1 cellular context compared by ENCODE assay signal in the genomic region with DNA sequence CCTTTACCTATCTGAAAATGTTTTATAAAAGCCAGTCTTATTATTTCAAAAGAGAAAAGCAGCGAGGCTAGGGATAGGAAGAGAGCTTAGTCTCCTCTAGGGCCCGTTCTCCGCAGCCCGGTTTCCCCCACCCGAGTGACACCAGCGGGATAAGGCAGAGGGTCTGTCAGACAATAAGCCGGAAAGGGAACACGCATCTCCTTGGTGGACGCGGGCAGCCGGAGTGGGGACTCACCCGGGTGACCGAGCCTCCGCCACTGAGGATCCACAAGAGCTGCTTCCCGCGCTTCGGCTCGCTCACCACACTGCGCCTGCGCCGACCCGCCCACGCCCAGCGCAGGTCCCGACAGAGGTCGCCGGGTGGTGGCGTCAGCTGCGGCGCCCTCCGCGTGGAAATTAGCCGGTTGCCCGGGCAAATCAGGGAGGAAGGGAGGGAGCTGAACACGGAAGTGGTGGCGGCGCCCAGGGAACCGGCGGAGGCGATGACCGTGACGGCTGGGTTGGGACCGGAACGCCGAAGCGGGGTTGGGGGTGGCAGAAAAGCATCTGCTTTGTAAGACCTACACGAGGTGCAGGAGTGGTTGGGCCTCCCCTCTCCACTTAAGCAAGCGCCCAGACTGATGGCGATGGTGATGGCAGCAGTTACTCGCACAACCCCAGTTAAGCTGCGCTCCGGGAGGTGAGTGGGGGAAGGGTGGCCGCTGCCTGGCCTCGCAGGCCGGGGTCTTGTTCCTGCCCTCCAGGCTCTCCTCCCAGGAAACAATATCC.
TF ChIP-seq lines count a peak whose summit lies in the region.

A gene with protein sequence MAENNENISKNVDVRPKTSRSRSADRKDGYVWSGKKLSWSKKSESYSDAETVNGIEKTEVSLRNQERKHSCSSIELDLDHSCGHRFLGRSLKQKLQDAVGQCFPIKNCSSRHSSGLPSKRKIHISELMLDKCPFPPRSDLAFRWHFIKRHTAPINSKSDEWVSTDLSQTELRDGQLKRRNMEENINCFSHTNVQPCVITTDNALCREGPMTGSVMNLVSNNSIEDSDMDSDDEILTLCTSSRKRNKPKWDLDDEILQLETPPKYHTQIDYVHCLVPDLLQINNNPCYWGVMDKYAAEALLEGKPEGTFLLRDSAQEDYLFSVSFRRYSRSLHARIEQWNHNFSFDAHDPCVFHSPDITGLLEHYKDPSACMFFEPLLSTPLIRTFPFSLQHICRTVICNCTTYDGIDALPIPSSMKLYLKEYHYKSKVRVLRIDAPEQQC (plus strand): TSS at position 444 of the 768 bp plus-strand sequence. CDS start 15,806 bp downstream, outside the sequence.
A gene with protein sequence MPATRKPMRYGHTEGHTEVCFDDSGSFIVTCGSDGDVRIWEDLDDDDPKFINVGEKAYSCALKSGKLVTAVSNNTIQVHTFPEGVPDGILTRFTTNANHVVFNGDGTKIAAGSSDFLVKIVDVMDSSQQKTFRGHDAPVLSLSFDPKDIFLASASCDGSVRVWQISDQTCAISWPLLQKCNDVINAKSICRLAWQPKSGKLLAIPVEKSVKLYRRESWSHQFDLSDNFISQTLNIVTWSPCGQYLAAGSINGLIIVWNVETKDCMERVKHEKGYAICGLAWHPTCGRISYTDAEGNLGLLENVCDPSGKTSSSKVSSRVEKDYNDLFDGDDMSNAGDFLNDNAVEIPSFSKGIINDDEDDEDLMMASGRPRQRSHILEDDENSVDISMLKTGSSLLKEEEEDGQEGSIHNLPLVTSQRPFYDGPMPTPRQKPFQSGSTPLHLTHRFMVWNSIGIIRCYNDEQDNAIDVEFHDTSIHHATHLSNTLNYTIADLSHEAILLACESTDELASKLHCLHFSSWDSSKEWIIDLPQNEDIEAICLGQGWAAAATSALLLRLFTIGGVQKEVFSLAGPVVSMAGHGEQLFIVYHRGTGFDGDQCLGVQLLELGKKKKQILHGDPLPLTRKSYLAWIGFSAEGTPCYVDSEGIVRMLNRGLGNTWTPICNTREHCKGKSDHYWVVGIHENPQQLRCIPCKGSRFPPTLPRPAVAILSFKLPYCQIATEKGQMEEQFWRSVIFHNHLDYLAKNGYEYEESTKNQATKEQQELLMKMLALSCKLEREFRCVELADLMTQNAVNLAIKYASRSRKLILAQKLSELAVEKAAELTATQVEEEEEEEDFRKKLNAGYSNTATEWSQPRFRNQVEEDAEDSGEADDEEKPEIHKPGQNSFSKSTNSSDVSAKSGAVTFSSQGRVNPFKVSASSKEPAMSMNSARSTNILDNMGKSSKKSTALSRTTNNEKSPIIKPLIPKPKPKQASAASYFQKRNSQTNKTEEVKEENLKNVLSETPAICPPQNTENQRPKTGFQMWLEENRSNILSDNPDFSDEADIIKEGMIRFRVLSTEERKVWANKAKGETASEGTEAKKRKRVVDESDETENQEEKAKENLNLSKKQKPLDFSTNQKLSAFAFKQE (minus strand): TSS at position 307 of the 768 bp plus-strand sequence. CDS start 312 bp downstream, outside the sequence.

TF ChIP-seq in HepG2, 621 proteins besides CTCF, POLR2A, EP300 and RAD21 (continued from another document and continues in another):
- TF ChIP-seq, protein P1, sequence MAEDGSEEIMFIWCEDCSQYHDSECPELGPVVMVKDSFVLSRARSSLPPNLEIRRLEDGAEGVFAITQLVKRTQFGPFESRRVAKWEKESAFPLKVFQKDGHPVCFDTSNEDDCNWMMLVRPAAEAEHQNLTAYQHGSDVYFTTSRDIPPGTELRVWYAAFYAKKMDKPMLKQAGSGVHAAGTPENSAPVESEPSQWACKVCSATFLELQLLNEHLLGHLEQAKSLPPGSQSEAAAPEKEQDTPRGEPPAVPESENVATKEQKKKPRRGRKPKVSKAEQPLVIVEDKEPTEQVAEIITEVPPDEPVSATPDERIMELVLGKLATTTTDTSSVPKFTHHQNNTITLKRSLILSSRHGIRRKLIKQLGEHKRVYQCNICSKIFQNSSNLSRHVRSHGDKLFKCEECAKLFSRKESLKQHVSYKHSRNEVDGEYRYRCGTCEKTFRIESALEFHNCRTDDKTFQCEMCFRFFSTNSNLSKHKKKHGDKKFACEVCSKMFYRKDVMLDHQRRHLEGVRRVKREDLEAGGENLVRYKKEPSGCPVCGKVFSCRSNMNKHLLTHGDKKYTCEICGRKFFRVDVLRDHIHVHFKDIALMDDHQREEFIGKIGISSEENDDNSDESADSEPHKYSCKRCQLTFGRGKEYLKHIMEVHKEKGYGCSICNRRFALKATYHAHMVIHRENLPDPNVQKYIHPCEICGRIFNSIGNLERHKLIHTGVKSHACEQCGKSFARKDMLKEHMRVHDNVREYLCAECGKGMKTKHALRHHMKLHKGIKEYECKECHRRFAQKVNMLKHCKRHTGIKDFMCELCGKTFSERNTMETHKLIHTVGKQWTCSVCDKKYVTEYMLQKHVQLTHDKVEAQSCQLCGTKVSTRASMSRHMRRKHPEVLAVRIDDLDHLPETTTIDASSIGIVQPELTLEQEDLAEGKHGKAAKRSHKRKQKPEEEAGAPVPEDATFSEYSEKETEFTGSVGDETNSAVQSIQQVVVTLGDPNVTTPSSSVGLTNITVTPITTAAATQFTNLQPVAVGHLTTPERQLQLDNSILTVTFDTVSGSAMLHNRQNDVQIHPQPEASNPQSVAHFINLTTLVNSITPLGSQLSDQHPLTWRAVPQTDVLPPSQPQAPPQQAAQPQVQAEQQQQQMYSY (CRISPR knock-in tag; IDR thresholded peaks at IDR 0.05): 0 out of 2 replicates have a peak, but pooled peaks have one; percentile 17
- TF ChIP-seq, protein P2, sequence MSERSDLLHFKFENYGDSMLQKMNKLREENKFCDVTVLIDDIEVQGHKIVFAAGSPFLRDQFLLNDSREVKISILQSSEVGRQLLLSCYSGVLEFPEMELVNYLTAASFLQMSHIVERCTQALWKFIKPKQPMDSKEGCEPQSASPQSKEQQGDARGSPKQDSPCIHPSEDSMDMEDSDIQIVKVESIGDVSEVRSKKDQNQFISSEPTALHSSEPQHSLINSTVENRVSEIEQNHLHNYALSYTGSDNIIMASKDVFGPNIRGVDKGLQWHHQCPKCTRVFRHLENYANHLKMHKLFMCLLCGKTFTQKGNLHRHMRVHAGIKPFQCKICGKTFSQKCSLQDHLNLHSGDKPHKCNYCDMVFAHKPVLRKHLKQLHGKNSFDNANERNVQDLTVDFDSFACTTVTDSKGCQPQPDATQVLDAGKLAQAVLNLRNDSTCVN (CRISPR knock-in tag; IDR thresholded peaks at IDR 0.05; ENCODE audit: borderline replicate concordance): peak; percentile 44; the same call in 1 of the 2 replicates
- TF ChIP-seq, protein P3, sequence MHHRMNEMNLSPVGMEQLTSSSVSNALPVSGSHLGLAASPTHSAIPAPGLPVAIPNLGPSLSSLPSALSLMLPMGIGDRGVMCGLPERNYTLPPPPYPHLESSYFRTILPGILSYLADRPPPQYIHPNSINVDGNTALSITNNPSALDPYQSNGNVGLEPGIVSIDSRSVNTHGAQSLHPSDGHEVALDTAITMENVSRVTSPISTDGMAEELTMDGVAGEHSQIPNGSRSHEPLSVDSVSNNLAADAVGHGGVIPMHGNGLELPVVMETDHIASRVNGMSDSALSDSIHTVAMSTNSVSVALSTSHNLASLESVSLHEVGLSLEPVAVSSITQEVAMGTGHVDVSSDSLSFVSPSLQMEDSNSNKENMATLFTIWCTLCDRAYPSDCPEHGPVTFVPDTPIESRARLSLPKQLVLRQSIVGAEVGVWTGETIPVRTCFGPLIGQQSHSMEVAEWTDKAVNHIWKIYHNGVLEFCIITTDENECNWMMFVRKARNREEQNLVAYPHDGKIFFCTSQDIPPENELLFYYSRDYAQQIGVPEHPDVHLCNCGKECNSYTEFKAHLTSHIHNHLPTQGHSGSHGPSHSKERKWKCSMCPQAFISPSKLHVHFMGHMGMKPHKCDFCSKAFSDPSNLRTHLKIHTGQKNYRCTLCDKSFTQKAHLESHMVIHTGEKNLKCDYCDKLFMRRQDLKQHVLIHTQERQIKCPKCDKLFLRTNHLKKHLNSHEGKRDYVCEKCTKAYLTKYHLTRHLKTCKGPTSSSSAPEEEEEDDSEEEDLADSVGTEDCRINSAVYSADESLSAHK (CRISPR knock-in tag; IDR thresholded peaks at IDR 0.05; ENCODE audit: borderline replicate concordance): no peak
- TF ChIP-seq, protein P4, sequence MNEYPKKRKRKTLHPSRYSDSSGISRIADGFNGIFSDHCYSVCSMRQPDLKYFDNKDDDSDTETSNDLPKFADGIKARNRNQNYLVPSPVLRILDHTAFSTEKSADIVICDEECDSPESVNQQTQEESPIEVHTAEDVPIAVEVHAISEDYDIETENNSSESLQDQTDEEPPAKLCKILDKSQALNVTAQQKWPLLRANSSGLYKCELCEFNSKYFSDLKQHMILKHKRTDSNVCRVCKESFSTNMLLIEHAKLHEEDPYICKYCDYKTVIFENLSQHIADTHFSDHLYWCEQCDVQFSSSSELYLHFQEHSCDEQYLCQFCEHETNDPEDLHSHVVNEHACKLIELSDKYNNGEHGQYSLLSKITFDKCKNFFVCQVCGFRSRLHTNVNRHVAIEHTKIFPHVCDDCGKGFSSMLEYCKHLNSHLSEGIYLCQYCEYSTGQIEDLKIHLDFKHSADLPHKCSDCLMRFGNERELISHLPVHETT (CRISPR knock-in tag; conservative IDR thresholded peaks at IDR 0.05): peak; percentile 88
- TF ChIP-seq, protein P5, sequence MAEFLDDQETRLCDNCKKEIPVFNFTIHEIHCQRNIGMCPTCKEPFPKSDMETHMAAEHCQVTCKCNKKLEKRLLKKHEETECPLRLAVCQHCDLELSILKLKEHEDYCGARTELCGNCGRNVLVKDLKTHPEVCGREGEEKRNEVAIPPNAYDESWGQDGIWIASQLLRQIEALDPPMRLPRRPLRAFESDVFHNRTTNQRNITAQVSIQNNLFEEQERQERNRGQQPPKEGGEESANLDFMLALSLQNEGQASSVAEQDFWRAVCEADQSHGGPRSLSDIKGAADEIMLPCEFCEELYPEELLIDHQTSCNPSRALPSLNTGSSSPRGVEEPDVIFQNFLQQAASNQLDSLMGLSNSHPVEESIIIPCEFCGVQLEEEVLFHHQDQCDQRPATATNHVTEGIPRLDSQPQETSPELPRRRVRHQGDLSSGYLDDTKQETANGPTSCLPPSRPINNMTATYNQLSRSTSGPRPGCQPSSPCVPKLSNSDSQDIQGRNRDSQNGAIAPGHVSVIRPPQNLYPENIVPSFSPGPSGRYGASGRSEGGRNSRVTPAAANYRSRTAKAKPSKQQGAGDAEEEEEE (CRISPR knock-in tag; IDR thresholded peaks at IDR 0.05; ENCODE audit: borderline replicate concordance): no peak
- TF ChIP-seq ZNF234 (CRISPR knock-in tag; conservative IDR thresholded peaks at IDR 0.05) (no peak), HNF4A (CRISPR knock-in tag; IDR thresholded peaks at IDR 0.05) (no peak), ZNF672 (CRISPR knock-in tag; IDR thresholded peaks at IDR 0.05) (no peak), HDAC1 (CRISPR knock-in tag; IDR thresholded peaks at IDR 0.05) (peak; percentile 98), ZNF891 (CRISPR knock-in tag; IDR thresholded peaks at IDR 0.05) (peak; percentile 29; the same call in 1 of the 2 replicates), ZSCAN12 (CRISPR knock-in tag; IDR thresholded peaks at IDR 0.05) (no peak)
- TF ChIP-seq, protein P6, sequence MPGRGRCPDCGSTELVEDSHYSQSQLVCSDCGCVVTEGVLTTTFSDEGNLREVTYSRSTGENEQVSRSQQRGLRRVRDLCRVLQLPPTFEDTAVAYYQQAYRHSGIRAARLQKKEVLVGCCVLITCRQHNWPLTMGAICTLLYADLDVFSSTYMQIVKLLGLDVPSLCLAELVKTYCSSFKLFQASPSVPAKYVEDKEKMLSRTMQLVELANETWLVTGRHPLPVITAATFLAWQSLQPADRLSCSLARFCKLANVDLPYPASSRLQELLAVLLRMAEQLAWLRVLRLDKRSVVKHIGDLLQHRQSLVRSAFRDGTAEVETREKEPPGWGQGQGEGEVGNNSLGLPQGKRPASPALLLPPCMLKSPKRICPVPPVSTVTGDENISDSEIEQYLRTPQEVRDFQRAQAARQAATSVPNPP (CRISPR knock-in tag; IDR thresholded peaks at IDR 0.05): peak; percentile 81; the same call in 1 of the 2 replicates
- TF ChIP-seq, protein P7, sequence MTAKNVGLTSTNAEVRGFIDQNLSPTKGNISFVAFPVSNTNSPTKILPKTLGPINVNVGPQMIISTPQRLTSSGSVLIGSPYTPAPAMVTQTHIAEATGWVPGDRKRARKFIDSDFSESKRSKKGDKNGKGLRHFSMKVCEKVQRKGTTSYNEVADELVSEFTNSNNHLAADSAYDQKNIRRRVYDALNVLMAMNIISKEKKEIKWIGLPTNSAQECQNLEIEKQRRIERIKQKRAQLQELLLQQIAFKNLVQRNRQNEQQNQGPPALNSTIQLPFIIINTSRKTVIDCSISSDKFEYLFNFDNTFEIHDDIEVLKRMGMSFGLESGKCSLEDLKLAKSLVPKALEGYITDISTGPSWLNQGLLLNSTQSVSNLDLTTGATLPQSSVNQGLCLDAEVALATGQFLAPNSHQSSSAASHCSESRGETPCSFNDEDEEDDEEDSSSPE (CRISPR knock-in tag; IDR thresholded peaks at IDR 0.05): peak; percentile 99
- TF ChIP-seq, protein P8, sequence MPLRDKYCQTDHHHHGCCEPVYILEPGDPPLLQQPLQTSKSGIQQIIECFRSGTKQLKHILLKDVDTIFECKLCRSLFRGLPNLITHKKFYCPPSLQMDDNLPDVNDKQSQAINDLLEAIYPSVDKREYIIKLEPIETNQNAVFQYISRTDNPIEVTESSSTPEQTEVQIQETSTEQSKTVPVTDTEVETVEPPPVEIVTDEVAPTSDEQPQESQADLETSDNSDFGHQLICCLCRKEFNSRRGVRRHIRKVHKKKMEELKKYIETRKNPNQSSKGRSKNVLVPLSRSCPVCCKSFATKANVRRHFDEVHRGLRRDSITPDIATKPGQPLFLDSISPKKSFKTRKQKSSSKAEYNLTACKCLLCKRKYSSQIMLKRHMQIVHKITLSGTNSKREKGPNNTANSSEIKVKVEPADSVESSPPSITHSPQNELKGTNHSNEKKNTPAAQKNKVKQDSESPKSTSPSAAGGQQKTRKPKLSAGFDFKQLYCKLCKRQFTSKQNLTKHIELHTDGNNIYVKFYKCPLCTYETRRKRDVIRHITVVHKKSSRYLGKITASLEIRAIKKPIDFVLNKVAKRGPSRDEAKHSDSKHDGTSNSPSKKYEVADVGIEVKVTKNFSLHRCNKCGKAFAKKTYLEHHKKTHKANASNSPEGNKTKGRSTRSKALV (CRISPR knock-in tag; IDR thresholded peaks at IDR 0.05): 0 out of 2 replicates have a peak, but pooled peaks have one; percentile 26
- TF ChIP-seq, protein P9, sequence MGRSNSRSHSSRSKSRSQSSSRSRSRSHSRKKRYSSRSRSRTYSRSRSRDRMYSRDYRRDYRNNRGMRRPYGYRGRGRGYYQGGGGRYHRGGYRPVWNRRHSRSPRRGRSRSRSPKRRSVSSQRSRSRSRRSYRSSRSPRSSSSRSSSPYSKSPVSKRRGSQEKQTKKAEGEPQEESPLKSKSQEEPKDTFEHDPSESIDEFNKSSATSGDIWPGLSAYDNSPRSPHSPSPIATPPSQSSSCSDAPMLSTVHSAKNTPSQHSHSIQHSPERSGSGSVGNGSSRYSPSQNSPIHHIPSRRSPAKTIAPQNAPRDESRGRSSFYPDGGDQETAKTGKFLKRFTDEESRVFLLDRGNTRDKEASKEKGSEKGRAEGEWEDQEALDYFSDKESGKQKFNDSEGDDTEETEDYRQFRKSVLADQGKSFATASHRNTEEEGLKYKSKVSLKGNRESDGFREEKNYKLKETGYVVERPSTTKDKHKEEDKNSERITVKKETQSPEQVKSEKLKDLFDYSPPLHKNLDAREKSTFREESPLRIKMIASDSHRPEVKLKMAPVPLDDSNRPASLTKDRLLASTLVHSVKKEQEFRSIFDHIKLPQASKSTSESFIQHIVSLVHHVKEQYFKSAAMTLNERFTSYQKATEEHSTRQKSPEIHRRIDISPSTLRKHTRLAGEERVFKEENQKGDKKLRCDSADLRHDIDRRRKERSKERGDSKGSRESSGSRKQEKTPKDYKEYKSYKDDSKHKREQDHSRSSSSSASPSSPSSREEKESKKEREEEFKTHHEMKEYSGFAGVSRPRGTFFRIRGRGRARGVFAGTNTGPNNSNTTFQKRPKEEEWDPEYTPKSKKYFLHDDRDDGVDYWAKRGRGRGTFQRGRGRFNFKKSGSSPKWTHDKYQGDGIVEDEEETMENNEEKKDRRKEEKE (IDR thresholded peaks at IDR 0.05): no peak
